In the genomic region with DNA sequence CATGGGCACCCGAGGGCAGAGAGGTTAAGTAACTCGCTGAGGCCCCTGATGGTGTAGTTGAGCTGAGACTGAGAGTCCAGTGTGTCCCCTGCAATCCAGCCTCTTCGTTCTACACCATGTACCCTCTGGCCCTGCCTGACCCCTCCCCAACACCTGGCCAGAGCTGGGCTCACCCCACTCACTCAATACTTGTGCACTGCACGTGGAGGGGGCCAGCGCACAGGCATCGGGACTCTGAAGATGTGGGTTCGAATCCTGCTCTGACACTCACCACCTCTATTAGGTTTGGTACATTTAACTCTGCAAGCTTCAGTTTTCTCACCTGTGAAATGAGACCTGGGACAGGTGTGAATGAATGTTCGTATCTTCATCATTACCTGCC, we compare ENCODE assay signal across 32 cellular contexts.
"Had no signal": no experiment of that assay in that cellular context is flagged by ENCODE, and none has a peak within 500 bp of the region (broad histone marks: within the 10 kb centered on the region; RNA-seq: fewer than 3 reads in every experiment).

No MANE protein-coding gene starts in this region.

- H3K27ac ChIP-seq: ascending aorta, cardiac muscle cell, coronary artery, dorsolateral prefrontal cortex, gastrocnemius medialis, hepatocyte, neutrophil, right lobe of liver, upper lobe of left lung, vagina, VCaP had no signal

- H3K9me3 ChIP-seq: ascending aorta, gastrocnemius medialis, neutrophil, right lobe of liver, upper lobe of left lung, vagina had no signal

- H3K27me3 Mint-ChIP-seq: activated naive CD8-positive, alpha-beta T cell; activated T-cell treated with anti-CD3 and anti-CD28 coated beads, Interleukin-2, amount 50 U/mL, for 24 hours; stimulated activated naive CD8-positive, alpha-beta T cell treated with anti-CD3 and anti-CD28 coated beads, Interleukin-15, Interleukin-2, amounts not matched to agents 100 ng/mL and 50 ng/mL, for 24 hours had no signal

- H3K27ac Mint-ChIP-seq: activated naive CD8-positive, alpha-beta T cell; nephron; stimulated activated naive CD8-positive, alpha-beta T cell treated with anti-CD3 and anti-CD28 coated beads, Interleukin-15, Interleukin-2, amounts not matched to agents 100 ng/mL and 50 ng/mL, for 24 hours had no signal

- H3K4me1 ChIP-seq: ascending aorta had no signal

- H3K9me3 Mint-ChIP-seq: activated CD4-positive, alpha-beta T cell treated with anti-CD3 and anti-CD28 coated beads, Interleukin-2, amount 10 ng/mL, durations not matched to agents 7 days and 5 days; activated T-cell treated with anti-CD3 and anti-CD28 coated beads, Interleukin-2, amount 50 U/mL, for 24 hours; stimulated activated naive CD8-positive, alpha-beta T cell treated with anti-CD3 and anti-CD28 coated beads, Interleukin-15, Interleukin-2, amounts not matched to agents 100 ng/mL and 50 ng/mL, for 24 hours had no signal

- DNase-seq: activated CD4-positive, alpha-beta T cell treated with anti-CD3 and anti-CD28 coated beads, Interleukin-2, amount 10 ng/mL, durations not matched to agents 7 days and 5 days; activated CD8-positive, alpha-beta memory T cell treated with anti-CD3 and anti-CD28 coated beads for 24 hours; activated CD8-positive, alpha-beta memory T cell treated with anti-CD3 and anti-CD28 coated beads, Interleukin-2, amount 50 U/mL, for 48 hours; activated gamma-delta T cell; activated T-cell treated with anti-CD3 and anti-CD28 coated beads, Interleukin-2, amount 50 U/mL, for 24 hours; cerebellar nuclear complex; effector memory CD4-positive, alpha-beta T cell; erythroblast; gastrocnemius medialis; glutamatergic neuron; left cardiac atrium; left ventricle myocardium superior; mammary epithelial cell; stimulated activated CD4-positive, alpha-beta T cell treated with anti-CD3 and anti-CD28 coated beads, Interleukin-12 subunit alpha, Interleukin-12 subunit beta, amount 100 ng/mL, for 4 hours; stimulated activated CD4-positive, alpha-beta T cell treated with anti-CD3 and anti-CD28 coated beads, Interleukin-4, amount 100 ng/mL, for 1 hour; substantia nigra; upper lobe of left lung had no signal

- ATAC-seq: activated CD4-positive, CD25-positive, alpha-beta regulatory T cell treated with anti-CD3 and anti-CD28 coated beads, Interleukin-2, amount 50 U/mL, for 24 hours; gastrocnemius medialis; left cardiac atrium; left ventricle myocardium superior; SK-N-SH treated with all-trans-retinoic acid at 6 μM for 48 hours had no signal

- H3K27me3 ChIP-seq: ascending aorta, cardiac muscle cell, dorsolateral prefrontal cortex, gastrocnemius medialis, hepatocyte, right lobe of liver, upper lobe of left lung, vagina had no signal

- H3K36me3 ChIP-seq: ascending aorta, cardiac muscle cell, gastrocnemius medialis, neutrophil, right lobe of liver, upper lobe of left lung, vagina had no signal

- H3K4me3 ChIP-seq: ascending aorta, cardiac muscle cell, coronary artery, dorsolateral prefrontal cortex, gastrocnemius medialis, hepatocyte, right lobe of liver, upper lobe of left lung, vagina had no signal

- H3K4me3 Mint-ChIP-seq: activated CD4-positive, alpha-beta T cell treated with anti-CD3 and anti-CD28 coated beads, Interleukin-2, amount 10 ng/mL, durations not matched to agents 7 days and 5 days; activated naive CD8-positive, alpha-beta T cell; activated T-cell treated with anti-CD3 and anti-CD28 coated beads, Interleukin-2, amount 50 U/mL, for 24 hours; brain; nephron; stimulated activated naive CD8-positive, alpha-beta T cell treated with anti-CD3 and anti-CD28 coated beads, Interleukin-15, Interleukin-2, amounts not matched to agents 100 ng/mL and 50 ng/mL, for 24 hours had no signal

- H3K36me3 Mint-ChIP-seq: activated naive CD8-positive, alpha-beta T cell; brain had no signal
